ENCODE assay signal across 23 cellular contexts in genomic region chr14:56797003-56797568, GRCh38. TPM values are rescaled to one million over a fixed set of nuclear protein-coding genes. Genes with fewer than 3 reads are reported as not detected.
DNase-seq lines count a peak whose midpoint lies in the region; ATAC-seq and TF ChIP-seq lines count a peak whose summit lies in the region.
"Had no signal": no experiment of that assay in that cellular context is flagged by ENCODE, and none has a peak within 500 bp of the region (broad histone marks: within the 10 kb centered on the region; RNA-seq: fewer than 3 reads in every experiment).

No MANE protein-coding gene starts in this region.

- H3K79me2 ChIP-seq in hepatocyte, result no peaks in the 10 kb centered on the region

- intact Hi-C loops in mucosa of descending colon (cut with DNase I, micrococcal nuclease) (no loop called here), Caco-2 (cut with micrococcal nuclease; ENCODE audit: unreplicated experiment) (no loop called here)

- in situ Hi-C loops in GM13976 (cut with MboI; ENCODE audit: low sequenced_read_pairs, unreplicated experiment), result no loop called here

- no peaks in the 10 kb centered on the region for H3K27me3 Mint-ChIP-seq in Caco-2 (ENCODE audit: insufficient read depth, unreplicated experiment)

- H3K4me3 Mint-ChIP-seq in Caco-2 (ENCODE audit: unreplicated experiment), result no peak overlapping the region

- ATAC-seq in mucosa of descending colon (no peak), esophagus mucosa (no peak)

- no peak overlapping the region for H3K27ac Mint-ChIP-seq in Caco-2 (ENCODE audit: unreplicated experiment)

- H3K27ac ChIP-seq in HUES48 (ENCODE audit: low read depth, low read length), result peak overlapping the region; percentile 66
- no peak overlapping the region for H3K27ac ChIP-seq in hepatocyte
- H3K27ac ChIP-seq in rectal smooth muscle tissue (ENCODE audit: low read depth, low read length), result no peak overlapping the region
- H3K27ac ChIP-seq: BLaER1, cardiac muscle cell, PC-9, right lobe of liver, SK-N-MC, tibial artery had no signal

- H4K20me1 ChIP-seq in hepatocyte (ENCODE audit: insufficient read depth, poor library complexity, severe bottlenecking), result no peaks in the 10 kb centered on the region
- H4K20me1 ChIP-seq: BLaER1 had no signal

- H3K9me3 Mint-ChIP-seq in Caco-2 (ENCODE audit: unreplicated experiment), result no peaks in the 10 kb centered on the region
- H3K9me3 Mint-ChIP-seq: neural crest cell had no signal

- H3K4me1 Mint-ChIP-seq in Caco-2 (ENCODE audit: low read depth, unreplicated experiment), result no peaks in the 10 kb centered on the region
- H3K4me1 Mint-ChIP-seq: neural crest cell had no signal

- peak overlapping the region; percentile 63 for H3K4me3 ChIP-seq in HUES48 (ENCODE audit: low read depth, low read length)
- no peak overlapping the region for H3K4me3 ChIP-seq in hepatocyte
- peak overlapping the region; percentile 24 for H3K4me3 ChIP-seq in rectal smooth muscle tissue (ENCODE audit: low read length)
- H3K4me3 ChIP-seq in mucosa of descending colon, result no peak overlapping the region
- no peak overlapping the region for H3K4me3 ChIP-seq in Caco-2 (ENCODE audit: low read depth, low read length)
- H3K4me3 ChIP-seq: BLaER1, cardiac muscle cell, PC-9, right lobe of liver, SK-N-MC had no signal

- DNase-seq in GM13976 (ENCODE audit: low spot score) (peak; percentile 25), hepatocyte (ENCODE audit: low spot score) (no peak), mucosa of descending colon (no peak), DMS153 treated with DMSO at 0.1 percent for 48 hours (lab: John Stamatoyannopoulos, UW; ENCODE audit: unreplicated experiment) (no peak), Caco-2 (no peak)
- DNase-seq: activated CD8-positive, alpha-beta memory T cell treated with anti-CD3 and anti-CD28 coated beads for 24 hours; activated naive CD4-positive, alpha-beta T cell treated with Interleukin-2 at 50 U/mL for 16 hours; DMS53; effector memory CD4-positive, alpha-beta T cell; NCI-H187 treated with DMSO at 0.1 percent for 48 hours; NCI-H524 treated with DMSO at 0.1 percent for 48 hours; PC-9; right lobe of liver; stimulated activated CD4-positive, alpha-beta T cell treated with anti-CD3 and anti-CD28 coated beads, Interleukin-1b, Interleukin-23, amount 100 ng/mL, for 48 hours; tibial artery had no signal

- H3K36me3 ChIP-seq in HUES48 (ENCODE audit: control insufficient read depth, insufficient read depth, low read length), result peaks cover 21% of the 10 kb centered on the region
- no peaks in the 10 kb centered on the region for H3K36me3 ChIP-seq in hepatocyte (replicated peaks; ENCODE audit: insufficient read depth, low read depth)
- H3K36me3 ChIP-seq in rectal smooth muscle tissue (ENCODE audit: control insufficient read depth, insufficient read depth, low read length), result no peaks in the 10 kb centered on the region
- H3K36me3 ChIP-seq in mucosa of descending colon (ENCODE audit: low read depth), result no peaks in the 10 kb centered on the region
- H3K36me3 ChIP-seq in Caco-2 (ENCODE audit: control insufficient read depth, insufficient read depth, low read length), result no peaks in the 10 kb centered on the region
- H3K36me3 ChIP-seq: BLaER1, cardiac muscle cell, right lobe of liver, tibial artery had no signal

- H3K4me2 ChIP-seq in hepatocyte, result peak overlapping the region; percentile 80
- H3K4me2 ChIP-seq: BLaER1, PC-9 had no signal

- WGBS in hepatocyte (ENCODE audit: low lambda C conversion rate, missing lambda C conversion rate), result 17% methylated on average over 23 of the region's 23 CpGs

- H3K9ac ChIP-seq in HUES48 (ENCODE audit: low read depth, low read length), result no peak overlapping the region
- no peak overlapping the region for H3K9ac ChIP-seq in rectal smooth muscle tissue (ENCODE audit: low read length)
- H3K9ac ChIP-seq: BLaER1 had no signal

- CTCF ChIA-PET in Caco-2 (lab: Charles Lee), result no interaction called here

- H3K27me3 ChIP-seq in HUES48 (ENCODE audit: control insufficient read depth, insufficient read depth, low read length) (peaks cover 86% of the 10 kb centered on the region), hepatocyte (peaks cover 100% of the 10 kb centered on the region), rectal smooth muscle tissue (ENCODE audit: control insufficient read depth, insufficient read depth, low read length) (peaks cover 48% of the 10 kb centered on the region), Caco-2 (replicated peaks; ENCODE audit: control insufficient read depth, insufficient read depth, low read length) (no peaks in the 10 kb centered on the region)
- H3K27me3 ChIP-seq: BLaER1 had no signal

- TF ChIP-seq CTCF in GM13976 (IDR thresholded peaks at IDR 0.05; ENCODE audit: borderline replicate concordance, control extremely low read depth, extremely low read depth, insufficient read depth, missing control alignments) (no peak), hepatocyte (IDR thresholded peaks at IDR 0.05; ENCODE audit: poor library complexity) (no peak), mucosa of descending colon (IDR thresholded peaks at IDR 0.05) (no peak), Caco-2 (IDR thresholded peaks at IDR 0.05; ENCODE audit: insufficient read depth in 1 of 2, low read depth in 1 of 2, low read length in 1 of 2, severe bottlenecking in 1 of 2, unreplicated experiment in 1 of 2) (no peak)

- H3K4me1 ChIP-seq in HUES48 (ENCODE audit: control insufficient read depth, insufficient read depth, low read length), result peaks cover 75% of the 10 kb centered on the region
- peaks cover 13% of the 10 kb centered on the region for H3K4me1 ChIP-seq in hepatocyte (ENCODE audit: insufficient read depth)
- no peaks in the 10 kb centered on the region for H3K4me1 ChIP-seq in rectal smooth muscle tissue (ENCODE audit: control insufficient read depth, insufficient read depth, low read length)
- peaks cover 5% of the 10 kb centered on the region for H3K4me1 ChIP-seq in mucosa of descending colon (ENCODE audit: low read depth)
- H3K4me1 ChIP-seq in Caco-2, result peaks cover 13% of the 10 kb centered on the region; the same call in 1 of the 2 replicates
- H3K4me1 ChIP-seq: BLaER1 had no signal

- BruUV-seq in Caco-2 (replicated peaks; lab: Mats Ljungman, UMichigan), result no TSS peak

- POLR2A ChIA-PET in Caco-2 (lab: Charles Lee), result no interaction called here

- peak overlapping the region; percentile 76 for H2AFZ ChIP-seq in hepatocyte
- H2AFZ ChIP-seq: PC-9 had no signal

- no peaks in the 10 kb centered on the region for H3K36me3 Mint-ChIP-seq in Caco-2 (ENCODE audit: insufficient read depth, unreplicated experiment)

- H3K9me2 ChIP-seq in hepatocyte (replicated peaks; ENCODE audit: insufficient read depth), result no peaks in the 10 kb centered on the region

- H3K9me3 ChIP-seq in HUES48 (ENCODE audit: control insufficient read depth, insufficient read depth, low read length), result no peaks in the 10 kb centered on the region
- H3K9me3 ChIP-seq in hepatocyte (ENCODE audit: low read depth), result no peaks in the 10 kb centered on the region
- H3K9me3 ChIP-seq in mucosa of descending colon, result no peaks in the 10 kb centered on the region
- peaks cover 8% of the 10 kb centered on the region for H3K9me3 ChIP-seq in Caco-2
- H3K9me3 ChIP-seq: right lobe of liver, tibial artery had no signal

RNA-seq across cellular contexts. Expression of gene OTX2, which starts 13.2 kb away (rescaled TPM):
- total RNA-seq in hepatocyte (0.53 TPM in 1 of 2 replicates, not detected in the other), mucosa of descending colon (not detected), esophagus mucosa (not detected), Caco-2 (2022) (not detected in 2 replicates)
- polyA plus RNA-seq in hepatocyte, result 0.11 and 0.18 TPM in 2 replicates
- total RNA-seq: lung microvascular endothelial cell, PC-9, right lobe of liver had no signal

Comparison
In these comparisons a context has a peak if more than half of its experiments do, and no peak if none do; other contexts are left out.
1. H3K4me3 ChIP-seq: peak in HUES48 (single experiment) and rectal smooth muscle tissue (single experiment); none in hepatocyte (single experiment), mucosa of descending colon (single experiment) and Caco-2 (single experiment).